Comparison of ENCODE assay signal across 8 cellular contexts in genomic region chr22:26483043-26483438, GRCh38. TPM values are rescaled to one million over a fixed set of nuclear protein-coding genes. Genes with fewer than 3 reads are reported as not detected.
DNase-seq lines count a peak whose midpoint lies in the region; TF ChIP-seq lines count a peak whose summit lies in the region.

No MANE protein-coding gene starts in this region.

- no peaks in the 10 kb centered on the region for H3K27me3 Mint-ChIP-seq in osteocyte (ENCODE audit: unreplicated experiment)

- H3K9me3 Mint-ChIP-seq in osteocyte (ENCODE audit: unreplicated experiment), result no peaks in the 10 kb centered on the region

- peak overlapping the region; percentile 96 for H3K27ac Mint-ChIP-seq in osteocyte (ENCODE audit: unreplicated experiment)

- H3K36me3 Mint-ChIP-seq in osteocyte (ENCODE audit: unreplicated experiment), result peaks cover 5% of the 10 kb centered on the region

- TF ChIP-seq CTCF in NB4 (IDR thresholded peaks at IDR 0.05; ENCODE audit: low read depth, low read length) (no peak), epithelial cell of esophagus (IDR thresholded peaks at IDR 0.05; ENCODE audit: insufficient read depth, low read depth, low read length, missing control alignments) (no peak), osteocyte (IDR thresholded peaks at IDR 0.05) (no peak)

- DNase-seq in NB4 (ENCODE audit: low read depth), result no peak
- no peak for DNase-seq in epithelial cell of esophagus (ENCODE audit: low read depth)
- DNase-seq in osteocyte (ENCODE audit: extremely low spot score, unreplicated experiment), result no peak
- DNase-seq in NCI-H1436 (lab: John Stamatoyannopoulos, UW), result no peak
- no peak for DNase-seq in dedifferentiated amniotic fluid mesenchymal stem cell (ENCODE audit: extremely low spot score)
- DNase-seq in NCI-H446 treated with DMSO at 0.1 percent for 48 hours (lab: John Stamatoyannopoulos, UW), result no peak
- DNase-seq in NCI-H2196 (lab: John Stamatoyannopoulos, UW; ENCODE audit: unreplicated experiment), result no peak

- peak overlapping the region; percentile 96 for H3K9ac ChIP-seq in ES-I3 (ENCODE audit: low read depth, low read length)

- TF ChIP-seq POLR2A in NB4 (IDR thresholded peaks at IDR 0.05; ENCODE audit: extremely low read depth, insufficient read length), result no peak

- no peaks in the 10 kb centered on the region for H3K9me3 ChIP-seq in ES-I3 (ENCODE audit: control insufficient read depth, insufficient read depth, low read length)

- peaks cover 13% of the 10 kb centered on the region for H3K36me3 ChIP-seq in ES-I3 (ENCODE audit: insufficient read depth, low read length)

- H3K4me3 ChIP-seq in NB4 (ENCODE audit: low read depth, low read length) (peak overlapping the region; percentile 91), epithelial cell of esophagus (ENCODE audit: low read length) (peak overlapping the region; percentile 79)

- peaks cover 17% of the 10 kb centered on the region for H3K4me1 ChIP-seq in ES-I3 (ENCODE audit: insufficient read depth, low read length)

- H3K4me1 Mint-ChIP-seq in osteocyte (ENCODE audit: unreplicated experiment), result peaks cover 49% of the 10 kb centered on the region

- peak overlapping the region; percentile 82 for H3K4me3 Mint-ChIP-seq in osteocyte (ENCODE audit: unreplicated experiment)

RNA-seq across cellular contexts. Expression of gene HPS4, which starts 0.5 kb away (rescaled TPM):
- total RNA-seq in osteocyte, result 35.8 and 37.1 TPM in 2 replicates

RNA-seq across cellular contexts. Expression of gene SRRD, which starts 0.6 kb away (rescaled TPM):
- 20.4 and 21.6 TPM in 2 replicates for total RNA-seq in osteocyte

RNA-seq across cellular contexts. Expression of gene TFIP11, which starts 29.2 kb away (rescaled TPM):
- total RNA-seq in osteocyte, result 32.1 and 39.0 TPM in 2 replicates

RNA-seq across cellular contexts. Expression of gene ASPHD2, which starts 54.0 kb away (rescaled TPM):
- 4.5 and 4.9 TPM in 2 replicates for total RNA-seq in osteocyte
